10 cellular contexts compared by ENCODE assay signal in the genomic region with DNA sequence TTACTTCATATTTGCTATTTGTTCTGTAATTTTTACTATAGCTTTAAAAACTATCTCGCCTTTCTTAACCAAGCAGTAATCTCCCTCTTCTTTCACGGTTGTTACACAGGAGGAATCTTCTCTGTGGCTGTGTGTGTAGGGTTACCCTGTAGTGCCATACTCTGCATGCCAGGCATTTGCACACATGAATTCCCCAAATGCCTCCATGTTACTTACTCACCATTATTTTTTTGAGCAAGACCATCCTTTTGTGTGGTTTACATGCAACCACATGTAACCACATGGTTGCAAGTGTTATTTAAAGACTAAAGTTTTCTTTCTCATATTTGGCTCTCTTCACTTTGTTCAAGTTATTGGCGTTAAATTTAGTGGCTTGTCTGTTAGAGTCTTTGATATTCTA. TPM values are rescaled to one million over a fixed set of nuclear protein-coding genes. Genes with fewer than 3 reads are reported as not detected.
DNase-seq lines count a peak whose midpoint lies in the region; ATAC-seq, FAIRE-seq and TF ChIP-seq lines count a peak whose summit lies in the region.
"Had no signal": no experiment of that assay in that cellular context is flagged by ENCODE, and none has a peak within 500 bp of the region (broad histone marks: within the 10 kb centered on the region; RNA-seq: fewer than 3 reads in every experiment).

No MANE protein-coding gene starts in this region.

- SMC1A ChIA-PET in GM12878 (lab: Charles Lee; ENCODE audit: uncharacterized antibody, unreplicated experiment) = interaction anchor here (0.7 to 1.0 kb wide), 3 partner anchors 13 to 1948 kb away, joined by 3 to 5 read pairs (median 3); no protein-coding TSS in a partner anchor

- FAIRE-seq in GM12878 (lab: Jason Lieb, UNC) = no peak

- no peak overlapping the region for H3K9ac ChIP-seq in GM12878 (ENCODE audit: control insufficient read depth, insufficient read depth, low read length)

- ATAC-seq in GM21360 (IDR thresholded peaks at IDR 0.05; ENCODE audit: unreplicated experiment) = peak; percentile 92
- ATAC-seq in HG03354 (IDR thresholded peaks at IDR 0.05; ENCODE audit: poor library complexity, severe bottlenecking, unreplicated experiment) = peak; percentile 86
- ATAC-seq in GM12878 = peak; percentile 97

- peak; percentile 16 for DNase-seq in GM12864 (ENCODE audit: low read depth)
- DNase-seq in GM12878 (ENCODE audit: low read depth, low spot score) = peak; percentile 44
- no peak for DNase-seq in NCI-H2171 (lab: John Stamatoyannopoulos, UW)
- no peak for DNase-seq in right atrium auricular region (ENCODE audit: low spot score)
- DNase-seq in NOMO-1 treated with dmso at 0.1 percent for 144 hours (lab: John Stamatoyannopoulos, UW; ENCODE audit: unreplicated experiment) = no peak
- no peak for DNase-seq in SW 1271 (lab: John Stamatoyannopoulos, UW)
- DNase-seq: DMS79, Kasumi-1 had no signal

- no peak overlapping the region for H2AFZ ChIP-seq in GM12878 (ENCODE audit: control insufficient read depth, low read depth, low read length)

- RAD21 ChIA-PET in GM12878 (lab: Charles Lee; ENCODE audit: unreplicated experiment) = no interaction called here

- intact Hi-C loops in GM12878 (cut with micrococcal nuclease; ENCODE audit: unreplicated experiment) = loop anchor here (1.0 kb wide), 1 partner anchor 29 kb away; no protein-coding TSS in a partner anchor

- H3K4me2 ChIP-seq in GM12878 (ENCODE audit: control insufficient read depth, insufficient read depth) = peak overlapping the region; percentile 22

- CTCF ChIA-PET in GM12878 (lab: Yijun Ruan, JAX) = no interaction called here

- BruUV-seq in GM12878 (replicated peaks; lab: Mats Ljungman, UMichigan) = no TSS peak

- no peak overlapping the region for H3K27ac ChIP-seq in GM12878 (ENCODE audit: control insufficient read depth, insufficient read depth)
- H3K27ac ChIP-seq in right atrium auricular region = no peak overlapping the region

- no peaks in the 10 kb centered on the region for H4K20me1 ChIP-seq in GM12878 (ENCODE audit: control insufficient read depth, insufficient read depth)

- POLR2A ChIA-PET in GM12878 (lab: Charles Lee) = no interaction called here

- H3K4me1 ChIP-seq in GM12878 (ENCODE audit: control insufficient read depth, insufficient read depth, low read length) = peaks cover 9% of the 10 kb centered on the region; the same call in 1 of the 2 replicates
- H3K4me1 ChIP-seq in right atrium auricular region = peaks cover 0 to 10% of the 10 kb centered on the region in 2 donors

- H3K9me3 ChIP-seq in GM12878 (replicated peaks; ENCODE audit: control insufficient read depth, insufficient read depth, low read length) (no peaks in the 10 kb centered on the region; the same call in 2 of the 3 replicates), right atrium auricular region (peaks cover 0 to 5% of the 10 kb centered on the region in 2 donors)

- no peaks in the 10 kb centered on the region for H3K79me2 ChIP-seq in GM12878 (ENCODE audit: control insufficient read depth, insufficient read depth, low read length)

- in situ Hi-C loops in GM12878 (cut with MboI) = no loop called here

- TF ChIP-seq POLR2A in GM12878 (IDR thresholded peaks at IDR 0.05; ENCODE audit: low read depth, low read length) = no peak

- TF ChIP-seq RAD21 in GM12878 (IDR thresholded peaks at IDR 0.05; ENCODE audit: insufficient read depth, low read depth, low read length) = no peak

- H3K4me3 ChIP-seq in GM12864 (ENCODE audit: low read depth, low read length) (no peak overlapping the region), GM12878 (no peak overlapping the region), right atrium auricular region (no peak overlapping the region)

- no peaks in the 10 kb centered on the region for H3K36me3 ChIP-seq in GM12878 (ENCODE audit: control insufficient read depth in 2 of 2, insufficient read depth in 2 of 2, low read length in 1 of 2)
- H3K36me3 ChIP-seq in right atrium auricular region = peaks cover 34% of the 10 kb centered on the region

- 45% methylated on average over 3 of the region's 3 CpGs for WGBS in GM12878 (ENCODE audit: insufficient coverage, insufficient replicate concordance, low lambda C conversion rate, missing lambda C conversion rate)

- H3K27me3 ChIP-seq in GM12878 (replicated peaks in 1 of 2; ENCODE audit: control insufficient read depth in 2 of 2, insufficient read depth in 2 of 2, low read length in 1 of 2) = no peaks in the 10 kb centered on the region
- H3K27me3 ChIP-seq in right atrium auricular region = no peaks in the 10 kb centered on the region

- TF ChIP-seq CTCF in GM12864 (IDR thresholded peaks at IDR 0.05; ENCODE audit: low read depth, low read length, missing control alignments) (no peak), GM12878 (IDR thresholded peaks at IDR 0.05 in 2 of 3, conservative IDR thresholded peaks at IDR 0.05 in 1 of 3; ENCODE audit: control insufficient read depth in 2 of 3, extremely low read depth in 1 of 3, insufficient read depth in 1 of 3, low read depth in 3 of 3, low read length in 3 of 3) (no peak), right atrium auricular region (IDR thresholded peaks at IDR 0.05) (no peak)

- TF ChIP-seq EP300 in GM12878 (IDR thresholded peaks at IDR 0.05; ENCODE audit: borderline replicate concordance in 1 of 2, control insufficient read depth in 1 of 2, low read depth in 2 of 2, low read length in 2 of 2) = no peak

TF ChIP-seq in GM12878, 131 proteins besides CTCF, POLR2A, EP300 and RAD21 (continues in another document):
- TF ChIP-seq ZNF622 (IDR thresholded peaks at IDR 0.05) = no peak
- peak; percentile 30; the same call in 1 of the 2 replicates for TF ChIP-seq DPF2 (IDR thresholded peaks at IDR 0.05)
- TF ChIP-seq TCF3 (IDR thresholded peaks at IDR 0.05; ENCODE audit: borderline replicate concordance, insufficient read depth, low read depth, low read length) = no peak
- TF ChIP-seq, protein P1, sequence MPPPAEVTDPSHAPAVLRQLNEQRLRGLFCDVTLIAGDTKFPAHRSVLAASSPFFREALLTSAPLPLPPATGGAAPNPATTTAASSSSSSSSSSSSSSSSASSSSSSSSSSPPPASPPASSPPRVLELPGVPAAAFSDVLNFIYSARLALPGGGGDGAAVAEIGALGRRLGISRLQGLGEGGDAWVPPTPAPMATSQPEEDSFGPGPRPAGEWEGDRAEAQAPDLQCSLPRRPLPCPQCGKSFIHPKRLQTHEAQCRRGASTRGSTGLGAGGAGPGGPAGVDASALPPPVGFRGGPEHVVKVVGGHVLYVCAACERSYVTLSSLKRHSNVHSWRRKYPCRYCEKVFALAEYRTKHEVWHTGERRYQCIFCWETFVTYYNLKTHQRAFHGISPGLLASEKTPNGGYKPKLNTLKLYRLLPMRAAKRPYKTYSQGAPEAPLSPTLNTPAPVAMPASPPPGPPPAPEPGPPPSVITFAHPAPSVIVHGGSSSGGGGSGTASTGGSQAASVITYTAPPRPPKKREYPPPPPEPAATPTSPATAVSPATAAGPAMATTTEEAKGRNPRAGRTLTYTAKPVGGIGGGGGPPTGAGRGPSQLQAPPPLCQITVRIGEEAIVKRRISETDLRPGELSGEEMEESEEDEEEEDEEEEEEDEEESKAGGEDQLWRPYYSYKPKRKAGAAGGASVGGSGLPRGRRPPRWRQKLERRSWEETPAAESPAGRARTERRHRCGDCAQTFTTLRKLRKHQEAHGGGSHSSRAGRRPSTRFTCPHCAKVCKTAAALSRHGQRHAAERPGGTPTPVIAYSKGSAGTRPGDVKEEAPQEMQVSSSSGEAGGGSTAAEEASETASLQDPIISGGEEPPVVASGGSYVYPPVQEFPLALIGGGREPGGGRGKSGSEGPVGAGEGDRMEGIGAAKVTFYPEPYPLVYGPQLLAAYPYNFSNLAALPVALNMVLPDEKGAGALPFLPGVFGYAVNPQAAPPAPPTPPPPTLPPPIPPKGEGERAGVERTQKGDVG (CRISPR knock-in tag; IDR thresholded peaks at IDR 0.05) = no peak
- TF ChIP-seq YY1 (IDR thresholded peaks at IDR 0.05; ENCODE audit: low read depth, low read length) = no peak

RNA-seq across cellular contexts. Expression of a gene that starts 45.5 kb away (rescaled TPM):
- total RNA-seq in GM12878 (2013; cell fraction: nucleolus; rRNA removed) = 35.9 and 38.1 TPM in 2 replicates
- total RNA-seq in GM12878 (2014; rRNA removed) (14.4 and 15.8 TPM in 2 replicates), GM12878 (2014; rRNA removed; fragmentation: Illumina TruSeq; extraction: Trizol) (15.2 and 15.4 TPM in 2 replicates), GM12878 (2021) (11.9 and 12.9 TPM in 2 replicates), right atrium auricular region (1 to 10 TPM; 5.9 to 6.7 TPM)
- 5.8 TPM for polyA plus RNA-seq in GM12878 (2011; ENCODE audit: low read depth)
- polyA plus RNA-seq in GM12878 (2011; rRNA removed) (24.5 and 30.5 TPM in 2 replicates), GM12878 (2014; fragmentation: Illumina TruSeq; extraction: Trizol) (15.9 and 19.3 TPM in 2 replicates), GM12878 (2014; fragmentation: Nextera tagmentation; extraction: Ambion mirVana) (1 to 10 TPM; 2.7 to 4.5 TPM), GM12878 (2014; rRNA removed) (12.0 and 12.9 TPM in 2 replicates), GM12878 (2016; fragmentation: Nextera tagmentation; extraction: Ambion mirVana) (10 to 100 TPM; 21.8 to 26.5 TPM)
- 14.8 and 16.0 TPM in 2 replicates for polyA plus RNA-seq in GM12878 (2011; cell fraction: cytosol; rRNA removed)
- 22.1 and 25.7 TPM in 2 replicates for polyA plus RNA-seq in GM12878 (2011; cell fraction: nucleus; rRNA removed)
- 6.8 and 10.2 TPM in 2 replicates for polyA plus RNA-seq in GM12878 (2012)
- polyA minus RNA-seq in GM12878 (2011; rRNA and poly(A)+ RNA removed) = 25.0 and 25.9 TPM in 2 replicates
- 9.2 and 10.7 TPM in 2 replicates for polyA minus RNA-seq in GM12878 (2011; cell fraction: cytosol; rRNA and poly(A)+ RNA removed)
- 18.5 and 25.5 TPM in 2 replicates for polyA minus RNA-seq in GM12878 (2011; cell fraction: nucleus; rRNA and poly(A)+ RNA removed)

RNA-seq across cellular contexts. Expression of a gene that starts 46.7 kb away (rescaled TPM):
- total RNA-seq in GM12878 (2013; cell fraction: nucleolus; rRNA removed) = not detected in 2 replicates
- not detected in 2 replicates for total RNA-seq in GM12878 (2014; rRNA removed)
- total RNA-seq in GM12878 (2014; rRNA removed; fragmentation: Illumina TruSeq; extraction: Trizol) = not detected in 2 replicates
- 0.51 and 1.2 TPM in 2 replicates for total RNA-seq in GM12878 (2021)
- polyA plus RNA-seq in GM12878 (2011; ENCODE audit: low read depth) = not detected
- polyA plus RNA-seq in GM12878 (2011; rRNA removed) = 0.06 TPM in 1 of 2 replicates, not detected in the other
- not detected in 2 replicates for polyA plus RNA-seq in GM12878 (2011; cell fraction: cytosol; rRNA removed)
- 0.16 TPM in 1 of 2 replicates, not detected in the other for polyA plus RNA-seq in GM12878 (2011; cell fraction: nucleus; rRNA removed)
- polyA plus RNA-seq in GM12878 (2012) = 0.14 TPM in 1 of 2 replicates, not detected in the other
- not detected in 2 replicates for polyA plus RNA-seq in GM12878 (2014; fragmentation: Illumina TruSeq; extraction: Trizol)
- under 1 TPM in 1 of 2 experiments, not detected in 1; 0.14 TPM for polyA plus RNA-seq in GM12878 (2014; fragmentation: Nextera tagmentation; extraction: Ambion mirVana)
- polyA plus RNA-seq in GM12878 (2014; rRNA removed) = not detected in 2 replicates
- under 1 TPM; 0.21 to 0.39 TPM for polyA plus RNA-seq in GM12878 (2016; fragmentation: Nextera tagmentation; extraction: Ambion mirVana)
- polyA minus RNA-seq in GM12878 (2011; rRNA and poly(A)+ RNA removed) = not detected in 2 replicates
- polyA minus RNA-seq in GM12878 (2011; cell fraction: cytosol; rRNA and poly(A)+ RNA removed) = not detected in 2 replicates
- polyA minus RNA-seq in GM12878 (2011; cell fraction: nucleus; rRNA and poly(A)+ RNA removed) = 0.29 TPM in 1 of 2 replicates, not detected in the other
- total RNA-seq in right atrium auricular region = 10 to 100 TPM in 1 of 2 donors, 1 to 10 TPM in 1; 6.8 to 68.4 TPM

Comparison
In these comparisons a context has a peak if more than half of its experiments do, and no peak if none do; other contexts are left out.
1. DNase-seq: peak in GM12864 (single experiment) and GM12878 (single experiment); none in NCI-H2171 (single experiment), right atrium auricular region (single experiment), NOMO-1 treated with dmso at 0.1 percent for 144 hours (single experiment) and SW 1271 (0 of 2).
2. Peak in every context shown above with its lines, with median percentiles within 50 percentile points of each other: ATAC-seq.